ENCODE assay signal across 1 cellular context in genomic region chr17:81558941-81559806, GRCh38.
TF ChIP-seq lines count a peak whose summit lies in the region.

No MANE protein-coding gene starts in this region.

TF ChIP-seq in HepG2, 621 proteins besides CTCF, POLR2A, EP300 and RAD21:
- TF ChIP-seq REXO4 (CRISPR knock-in tag; IDR thresholded peaks at IDR 0.05; ENCODE audit: borderline replicate concordance) = no peak
- no peak for TF ChIP-seq ZBTB10 (CRISPR knock-in tag; IDR thresholded peaks at IDR 0.05; ENCODE audit: borderline replicate concordance)
- TF ChIP-seq STAG1 (CRISPR knock-in tag; IDR thresholded peaks at IDR 0.05) = peak; percentile 35
- TF ChIP-seq AGO2 (optimal IDR thresholded peaks at IDR 0.05; ENCODE audit: low read depth, low read length) = peak; percentile 94
- TF ChIP-seq ZNF687 (CRISPR knock-in tag; IDR thresholded peaks at IDR 0.05) = peak; percentile 36; the same call in 1 of the 2 replicates
- TF ChIP-seq XRCC5 (optimal IDR thresholded peaks at IDR 0.05; ENCODE audit: low read length) = peak; percentile 49
- TF ChIP-seq PRDM10 (CRISPR knock-in tag; IDR thresholded peaks at IDR 0.05; ENCODE audit: low read depth) = no peak
- peak; percentile 21; the same call in 1 of the 2 replicates for TF ChIP-seq ZNF280B (CRISPR knock-in tag; IDR thresholded peaks at IDR 0.05; ENCODE audit: borderline replicate concordance)
- no peak for TF ChIP-seq ZNF124 (CRISPR knock-in tag; IDR thresholded peaks at IDR 0.05)
- TF ChIP-seq RBM22 (optimal IDR thresholded peaks at IDR 0.05; ENCODE audit: low read length) = peak; percentile 51
- TF ChIP-seq HNRNPL (IDR thresholded peaks at IDR 0.05; ENCODE audit: low read depth, low read length) = 0 out of 2 replicates have a peak, but pooled peaks have one; percentile 22
